ENCODE assay signal across 21 cellular contexts in the genomic region with DNA sequence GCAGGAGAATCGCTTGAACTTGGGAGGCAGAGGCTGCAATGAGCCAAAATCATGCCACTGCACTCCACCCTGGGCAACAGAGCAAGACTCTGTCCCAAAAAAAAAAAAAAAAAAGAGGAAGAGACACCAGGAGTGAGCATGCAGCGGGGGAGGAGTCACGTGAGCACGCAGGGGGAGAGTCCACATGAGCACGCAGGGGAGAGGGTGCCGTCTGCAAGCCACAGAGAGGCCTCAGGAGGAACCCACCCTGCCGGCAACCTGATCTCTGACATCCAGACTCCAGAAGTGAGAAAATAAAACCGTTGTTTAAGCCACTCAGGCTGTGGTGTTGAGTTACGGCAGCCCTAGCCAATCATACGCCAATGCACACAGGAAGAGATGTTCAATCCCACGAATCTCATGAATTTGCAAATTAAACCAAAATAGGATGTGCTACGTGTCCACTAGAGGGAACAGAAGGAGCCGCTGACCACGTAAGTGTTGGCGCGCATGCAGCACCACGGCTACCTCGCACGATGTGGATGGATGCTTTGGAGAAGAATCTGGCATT. TPM values are rescaled to one million over a fixed set of nuclear protein-coding genes. Genes with fewer than 3 reads are reported as not detected.
DNase-seq lines count a peak whose midpoint lies in the region; ATAC-seq and TF ChIP-seq lines count a peak whose summit lies in the region.
"Had no signal": no experiment of that assay in that cellular context is flagged by ENCODE, and none has a peak within 500 bp of the region (broad histone marks: within the 10 kb centered on the region; RNA-seq: fewer than 3 reads in every experiment).

No MANE protein-coding gene starts in this region.

- intact Hi-C loops in Right ventricle myocardium inferior (cut with DNase I) = no loop called here
- intact Hi-C loops in cardiac septum (cut with DNase I) = no loop called here
- intact Hi-C loops in left ventricle myocardium inferior (cut with micrococcal nuclease) = no loop called here

- peak; percentile 78 for DNase-seq in Right ventricle myocardium inferior (ENCODE audit: missing footprints)
- no peak for DNase-seq in cardiac septum (ENCODE audit: low spot score)
- DNase-seq in OCI-M1 (lab: John Stamatoyannopoulos, UW) = peak; percentile 69
- DNase-seq in left ventricle myocardium inferior = peak; percentile 38
- no peak for DNase-seq in cerebellar nuclear complex (lab: John Stamatoyannopoulos, UW)
- no peak for DNase-seq in ureter (ENCODE audit: low spot score)
- no peak for DNase-seq in NCI-H446 (lab: John Stamatoyannopoulos, UW)
- DNase-seq: activated CD4-positive, alpha-beta memory T cell treated with anti-CD3 and anti-CD28 coated beads for 36 hours; activated naive CD8-positive, alpha-beta T cell treated with anti-CD3 and anti-CD28 coated beads, Interleukin-2, amount 10 ng/mL, durations not matched to agents 7 days and 5 days; activated T-cell treated with anti-CD3 and anti-CD28 coated beads, Interleukin-2, amount 50 U/mL, for 4 hours; brain microvascular endothelial cell; CD4-positive, CD25-positive, alpha-beta regulatory T cell; HCEC 1CT; NCI-H524; stimulated activated CD4-positive, alpha-beta T cell treated with anti-CD3 and anti-CD28 coated beads, Interleukin-12 subunit alpha, Interleukin-12 subunit beta, amount 100 ng/mL, for 4 hours; transverse colon had no signal

- no peaks in the 10 kb centered on the region for H3K9me3 ChIP-seq in left ventricle myocardium inferior (replicated peaks)
- H3K9me3 ChIP-seq: transverse colon had no signal

- H3K27me3 ChIP-seq in left ventricle myocardium inferior (ENCODE audit: low read depth) = no peaks in the 10 kb centered on the region
- H3K27me3 ChIP-seq: brain microvascular endothelial cell, transverse colon had no signal

- TF ChIP-seq CTCF in left ventricle myocardium inferior (IDR thresholded peaks at IDR 0.05; ENCODE audit: borderline replicate concordance) = no peak

- peaks cover 34% of the 10 kb centered on the region for H3K36me3 ChIP-seq in left ventricle myocardium inferior
- H3K36me3 ChIP-seq: transverse colon had no signal

- no peak overlapping the region for H3K4me3 ChIP-seq in left ventricle myocardium inferior
- H3K4me3 ChIP-seq: transverse colon had no signal

- ATAC-seq in Right ventricle myocardium inferior = peak; percentile 69
- ATAC-seq in GM18867 (IDR thresholded peaks at IDR 0.05; ENCODE audit: unreplicated experiment) = no peak
- ATAC-seq: activated T-cell treated with anti-CD3 and anti-CD28 coated beads, Interleukin-2, amount 50 U/mL, for 4 hours; esophagus mucosa; Panc1; SK-N-SH treated with all-trans-retinoic acid at 6 μM for 48 hours; stimulated activated effector memory CD8-positive, alpha-beta T cell treated with anti-CD3 and anti-CD28 coated beads, Interleukin-12 subunit alpha, Interleukin-12 subunit beta, amount 100 ng/mL, for 72 hours had no signal

- no peak overlapping the region for H3K27ac ChIP-seq in left ventricle myocardium inferior (replicated peaks)
- H3K27ac ChIP-seq: brain microvascular endothelial cell, transverse colon had no signal

- H3K4me1 ChIP-seq in left ventricle myocardium inferior = no peaks in the 10 kb centered on the region
- H3K4me1 ChIP-seq: transverse colon had no signal

RNA-seq across cellular contexts. Expression of a gene that starts 42.2 kb away (rescaled TPM):
- 7.9 TPM for total RNA-seq in Right ventricle myocardium inferior
- 10.6 TPM for total RNA-seq in cardiac septum
- 8.1 TPM for total RNA-seq in left ventricle myocardium inferior
- 108 TPM for total RNA-seq in ureter

RNA-seq across cellular contexts. Expression of a gene that starts 58.4 kb away (rescaled TPM):
- 10.4 TPM for total RNA-seq in Right ventricle myocardium inferior
- 20.7 TPM for total RNA-seq in cardiac septum
- total RNA-seq in left ventricle myocardium inferior = 8.5 TPM
- total RNA-seq in ureter = 44.2 TPM

Comparison
In these comparisons a context has a peak if more than half of its experiments do, and no peak if none do; other contexts are left out.
1. DNase-seq: peak in Right ventricle myocardium inferior (single experiment), OCI-M1 (single experiment) and left ventricle myocardium inferior (single experiment); none in cardiac septum (single experiment), cerebellar nuclear complex (0 of 2), ureter (single experiment) and NCI-H446 (0 of 2).